In genomic region chr20:63979549-63980316, GRCh38 we compare ENCODE assay signal across 8 cellular contexts. TPM values are rescaled to one million over a fixed set of nuclear protein-coding genes. Genes with fewer than 3 reads are reported as not detected.
DNase-seq lines count a peak whose midpoint lies in the region; ATAC-seq and TF ChIP-seq lines count a peak whose summit lies in the region.

TSS of gene SAMD10 (minus strand) at chr20:63979642. CDS start at chr20:63979467, 175 bp downstream.

- in situ Hi-C loops in GM18951 (cut with MboI; ENCODE audit: low sequenced_read_pairs, unreplicated experiment): no loop called here

- H3K9me2 ChIP-seq in Karpas-422 (replicated peaks; ENCODE audit: insufficient read depth, low read length) (no peaks in the 10 kb centered on the region), SU-DHL-6 (replicated peaks; ENCODE audit: insufficient read depth, low read length) (no peaks in the 10 kb centered on the region)

- H3K4me1 ChIP-seq in Karpas-422 (ENCODE audit: low read length): peaks cover 35% of the 10 kb centered on the region
- peaks cover 3% of the 10 kb centered on the region for H3K4me1 ChIP-seq in iPS-15b (ENCODE audit: control insufficient read depth, insufficient read depth, low read length)
- H3K4me1 ChIP-seq in smooth muscle cell (ENCODE audit: low read depth): peaks cover 16% of the 10 kb centered on the region

- peak within 1 kb of the TSS; percentile 66 for H3K4me2 ChIP-seq in Karpas-422 (ENCODE audit: low read depth, low read length, poor library complexity, severe bottlenecking)
- peak within 1 kb of the TSS; percentile 70 for H3K4me2 ChIP-seq in SU-DHL-6 (ENCODE audit: low read depth, low read length, poor library complexity, severe bottlenecking)
- peak within 1 kb of the TSS; percentile 96 for H3K4me2 ChIP-seq in smooth muscle cell

- H3F3A ChIP-seq in SU-DHL-6 (ENCODE audit: insufficient read depth) (peaks cover 19% of the 10 kb centered on the region), smooth muscle cell (ENCODE audit: low read depth) (no peaks in the 10 kb centered on the region)

- DNase-seq in AG09309 (ENCODE audit: low read depth): no peak
- DNase-seq in Karpas-422: peak; percentile 90
- peak; percentile 84 for DNase-seq in activated naive CD8-positive, alpha-beta T cell treated with anti-CD3 and anti-CD28 coated beads, Interleukin-2, amount 50 U/mL, for 16 hours (ENCODE audit: low read depth, low spot score)
- DNase-seq in smooth muscle cell (lab: John Stamatoyannopoulos, UW; ENCODE audit: unreplicated experiment): peak; percentile 22

- peaks cover 30% of the 10 kb centered on the region for H3K79me2 ChIP-seq in Karpas-422 (ENCODE audit: low read length)
- peaks cover 22% of the 10 kb centered on the region for H3K79me2 ChIP-seq in SU-DHL-6 (ENCODE audit: insufficient read depth, low read length)
- peaks cover 17% of the 10 kb centered on the region for H3K79me2 ChIP-seq in smooth muscle cell (ENCODE audit: low read depth)

- TF ChIP-seq CTCF in AG09309 (IDR thresholded peaks at IDR 0.05; ENCODE audit: control insufficient read depth, insufficient read depth, low read depth, low read length, missing control alignments): no peak
- TF ChIP-seq CTCF in SU-DHL-6 (IDR thresholded peaks at IDR 0.05; ENCODE audit: insufficient read depth, low read length, poor library complexity, severe bottlenecking): no peak
- TF ChIP-seq CTCF in smooth muscle cell (IDR thresholded peaks at IDR 0.05; ENCODE audit: borderline replicate concordance, insufficient read depth, poor library complexity, severe bottlenecking): no peak

- H3K27me3 ChIP-seq in Karpas-422 (ENCODE audit: low read length): no peaks in the 10 kb centered on the region
- no peaks in the 10 kb centered on the region for H3K27me3 ChIP-seq in SU-DHL-6 (ENCODE audit: low read length)
- peaks cover 25% of the 10 kb centered on the region for H3K27me3 ChIP-seq in iPS-15b (ENCODE audit: control insufficient read depth, insufficient read depth, low read length)
- no peaks in the 10 kb centered on the region for H3K27me3 ChIP-seq in smooth muscle cell (ENCODE audit: low read depth)

- H3K9ac ChIP-seq in Karpas-422 (ENCODE audit: low read length) (peak within 1 kb of the TSS; percentile 92), SU-DHL-6 (ENCODE audit: low read length) (peak within 1 kb of the TSS; percentile 89), iPS-15b (ENCODE audit: low read depth, low read length) (no peak within 1 kb of the TSS), smooth muscle cell (ENCODE audit: low read depth) (peak within 1 kb of the TSS; percentile 90)

- H3K4me3 ChIP-seq in AG09309 (ENCODE audit: control insufficient read depth, low read depth, low read length) (peak within 1 kb of the TSS; percentile 40), Karpas-422 (ENCODE audit: low read length) (peak within 1 kb of the TSS; percentile 99), SU-DHL-6 (ENCODE audit: insufficient read depth, low read length, poor library complexity, severe bottlenecking) (peak within 1 kb of the TSS; percentile 85), iPS-15b (ENCODE audit: low read depth, low read length) (peak within 1 kb of the TSS; percentile 72), smooth muscle cell (peak within 1 kb of the TSS; percentile 97)

- H3K9me3 ChIP-seq in Karpas-422 (ENCODE audit: low read length) (no peaks in the 10 kb centered on the region), SU-DHL-6 (ENCODE audit: insufficient read depth, low read length) (no peaks in the 10 kb centered on the region), iPS-15b (ENCODE audit: control insufficient read depth, insufficient read depth, low read length) (no peaks in the 10 kb centered on the region), smooth muscle cell (replicated peaks; ENCODE audit: low read depth) (no peaks in the 10 kb centered on the region)

- H2AFZ ChIP-seq in Karpas-422 (ENCODE audit: low read length) (peak within 1 kb of the TSS; percentile 94), SU-DHL-6 (ENCODE audit: low read depth, low read length, severe bottlenecking) (peak within 1 kb of the TSS; percentile 52), smooth muscle cell (ENCODE audit: low read depth) (peak within 1 kb of the TSS; percentile 65)

- 16% methylated on average over 14 of the region's 54 CpGs for WGBS in smooth muscle cell (ENCODE audit: low lambda C conversion rate)

- no peak for ATAC-seq in GM21360 (IDR thresholded peaks at IDR 0.05; ENCODE audit: unreplicated experiment)

- TF ChIP-seq POLR2A in GM18951 (IDR thresholded peaks at IDR 0.05; ENCODE audit: extremely low read depth, insufficient read depth, insufficient read length): peak; percentile 62

- H3K27ac ChIP-seq in Karpas-422 (ENCODE audit: low read length) (peak within 1 kb of the TSS; percentile 74), SU-DHL-6 (ENCODE audit: low read depth, low read length) (peak within 1 kb of the TSS; percentile 87), smooth muscle cell (ENCODE audit: low read depth) (peak within 1 kb of the TSS; percentile 82)

- H4K20me1 ChIP-seq in Karpas-422 (ENCODE audit: insufficient read depth, low read depth, low read length) (0 out of 2 replicates have a peak, but pooled peaks cover 3% of the 10 kb centered on the region), SU-DHL-6 (ENCODE audit: low read depth, low read length) (no peaks in the 10 kb centered on the region), smooth muscle cell (ENCODE audit: low read depth) (peaks cover 6% of the 10 kb centered on the region)

- H3K36me3 ChIP-seq in Karpas-422 (ENCODE audit: insufficient read depth, low read length) (peaks cover 5% of the 10 kb centered on the region; the same call in 1 of the 2 replicates), SU-DHL-6 (ENCODE audit: low read length) (peaks cover 5% of the 10 kb centered on the region; the same call in 1 of the 2 replicates), iPS-15b (ENCODE audit: control insufficient read depth, insufficient read depth, low read length) (peaks cover 11% of the 10 kb centered on the region), smooth muscle cell (ENCODE audit: low read depth) (no peaks in the 10 kb centered on the region)

RNA-seq across cellular contexts. Expression of gene SAMD10, which starts in this region (rescaled TPM):
- total RNA-seq in Karpas-422 (2014; rRNA removed; shearing (Covaris generic); ENCODE audit: low replicate concordance): 11.7 and 13.0 TPM in 2 replicates
- 0.13 and 0.27 TPM in 2 replicates for total RNA-seq in smooth muscle cell
- 1.2 and 4.3 TPM in 2 replicates for polyA plus RNA-seq in smooth muscle cell

Comparison
In these comparisons a context has a peak if more than half of its experiments do, and no peak if none do; other contexts are left out.
1. RNA of gene SAMD10 (total RNA-seq): 11.7 to 13.0 TPM in Karpas-422; 0.13 to 0.27 TPM in smooth muscle cell; every median in the first group is over 10 times any median in the second.
2. H3K4me3 ChIP-seq: peak in every context shown above with its lines; median percentile 99 in Karpas-422; 97 in smooth muscle cell; 85 in SU-DHL-6; 72 in iPS-15b; 40 in AG09309.
3. Peak in every context shown above with its lines, with median percentiles within 50 percentile points of each other: H2AFZ ChIP-seq, H3K27ac ChIP-seq and H3K4me2 ChIP-seq.